21 cellular contexts compared by ENCODE assay signal in genomic region chr3:131075632-131076328, GRCh38. TPM values are rescaled to one million over a fixed set of nuclear protein-coding genes. Genes with fewer than 3 reads are reported as not detected.
DNase-seq lines count a peak whose midpoint lies in the region; ATAC-seq, FAIRE-seq and TF ChIP-seq lines count a peak whose summit lies in the region.
"Had no signal": no experiment of that assay in that cellular context is flagged by ENCODE, and none has a peak within 500 bp of the region (broad histone marks: within the 10 kb centered on the region; RNA-seq: fewer than 3 reads in every experiment).

No MANE protein-coding gene starts in this region.

- H3K4me1 ChIP-seq in KMS-11 (ENCODE audit: low read depth, poor library complexity, severe bottlenecking) = peaks cover 75% of the 10 kb centered on the region
- H3K4me1 ChIP-seq in H1 (replicated peaks in 1 of 4; ENCODE audit: control insufficient read depth in 3 of 4, insufficient read depth in 4 of 4, low read length in 3 of 4) = peaks cover 0 to 11% (median 6%) of the 10 kb centered on the region in 4 experiments

- no peak overlapping the region for H3K4me3 ChIP-seq in KMS-11 (IDR thresholded peaks at IDR 0.05; ENCODE audit: insufficient read depth, low read depth, low read length)
- no peak overlapping the region for H3K4me3 ChIP-seq in H1 (ENCODE audit: extremely low read depth in 1 of 4, insufficient read depth in 2 of 4, low read depth in 3 of 4, low read length in 4 of 4)
- H3K4me3 ChIP-seq: gastroesophageal sphincter, thoracic aorta had no signal

- H3K9me3 Mint-ChIP-seq in activated CD8-positive, alpha-beta memory T cell treated with anti-CD3 and anti-CD28 coated beads, Interleukin-2, amount 10 ng/mL, durations not matched to agents 7 days and 5 days (ENCODE audit: low read depth) = no peaks in the 10 kb centered on the region
- H3K9me3 Mint-ChIP-seq: activated CD4-positive, alpha-beta memory T cell treated with anti-CD3 and anti-CD28 coated beads for 36 hours; activated naive CD8-positive, alpha-beta T cell treated with anti-CD3 and anti-CD28 coated beads, Interleukin-2, amount 10 ng/mL, durations not matched to agents 7 days and 5 days; dendritic cell treated with granulocyte-macrophage colony-stimulating factor and Interleukin-4, amounts not matched to agents 40 ng/mL and 50 ng/mL, for 4 days; naive B cell had no signal

- H3K4me3 Mint-ChIP-seq in activated CD8-positive, alpha-beta memory T cell treated with anti-CD3 and anti-CD28 coated beads, Interleukin-2, amount 10 ng/mL, durations not matched to agents 7 days and 5 days = no peak overlapping the region
- H3K4me3 Mint-ChIP-seq: activated CD4-positive, alpha-beta memory T cell treated with anti-CD3 and anti-CD28 coated beads for 36 hours; activated naive CD8-positive, alpha-beta T cell treated with anti-CD3 and anti-CD28 coated beads, Interleukin-2, amount 10 ng/mL, durations not matched to agents 7 days and 5 days; dendritic cell treated with granulocyte-macrophage colony-stimulating factor and Interleukin-4, amounts not matched to agents 40 ng/mL and 50 ng/mL, for 4 days; naive B cell had no signal

- H3K4ac ChIP-seq in H1 (replicated peaks; ENCODE audit: insufficient read length, low read depth, low read length) = no peak overlapping the region

- no peak for TF ChIP-seq EP300 in H1 (IDR thresholded peaks at IDR 0.05; ENCODE audit: borderline replicate concordance in 1 of 2, low read depth in 2 of 2, low read length in 2 of 2)

- CTCF ChIA-PET in H1 (lab: Charles Lee; ENCODE audit: partially characterized antibody) = interaction anchor here (1.0 kb wide), 1 partner anchor 36 kb away, joined by 3 read pairs; no protein-coding TSS in a partner anchor
- CTCF ChIA-PET in activated CD8-positive, alpha-beta memory T cell treated with anti-CD3 and anti-CD28 coated beads, Interleukin-2, amount 10 ng/mL, durations not matched to agents 7 days and 5 days (lab: Charles Lee) = no interaction called here

- H4K8ac ChIP-seq in H1 (ENCODE audit: extremely low read depth, insufficient read depth, low read length) = no peak overlapping the region

- H4K20me1 ChIP-seq in KMS-11 (ENCODE audit: insufficient read depth) (no peaks in the 10 kb centered on the region), H1 (replicated peaks in 1 of 2; ENCODE audit: control insufficient read depth in 1 of 2, insufficient read depth in 2 of 2, low read length in 2 of 2) (no peaks in the 10 kb centered on the region)

- ATAC-seq in GM21515 (IDR thresholded peaks at IDR 0.05; ENCODE audit: unreplicated experiment) = peak; percentile 69
- ATAC-seq in activated CD8-positive, alpha-beta memory T cell treated with anti-CD3 and anti-CD28 coated beads, Interleukin-2, amount 10 ng/mL, durations not matched to agents 7 days and 5 days = no peak
- no peak for ATAC-seq in HG02840 (IDR thresholded peaks at IDR 0.05; ENCODE audit: low FRiP score, unreplicated experiment)
- no peak for ATAC-seq in HG03196 (IDR thresholded peaks at IDR 0.05; ENCODE audit: unreplicated experiment)
- ATAC-seq: gastroesophageal sphincter had no signal

- H2BK12ac ChIP-seq in H1 (ENCODE audit: low read depth, low read length) = peak overlapping the region; percentile 62; the same call in 1 of the 2 replicates

- no peak overlapping the region for H3K23ac ChIP-seq in H1 (ENCODE audit: insufficient read length)

- no peak overlapping the region for H2BK120ac ChIP-seq in H1 (replicated peaks; ENCODE audit: low read depth, low read length)

- no peaks in the 10 kb centered on the region for H3K36me3 Mint-ChIP-seq in activated CD8-positive, alpha-beta memory T cell treated with anti-CD3 and anti-CD28 coated beads, Interleukin-2, amount 10 ng/mL, durations not matched to agents 7 days and 5 days
- H3K36me3 Mint-ChIP-seq: activated CD4-positive, alpha-beta memory T cell treated with anti-CD3 and anti-CD28 coated beads for 36 hours; activated naive CD8-positive, alpha-beta T cell treated with anti-CD3 and anti-CD28 coated beads, Interleukin-2, amount 10 ng/mL, durations not matched to agents 7 days and 5 days; naive B cell had no signal

- H3K23me2 ChIP-seq in H1 (ENCODE audit: low read depth, low read length) = no peaks in the 10 kb centered on the region

- H3K36me3 ChIP-seq in KMS-11 (ENCODE audit: insufficient read depth) (no peaks in the 10 kb centered on the region), H1 (ENCODE audit: control insufficient read depth in 2 of 4, insufficient read depth in 4 of 4, low read length in 3 of 4) (no peaks in the 10 kb centered on the region)
- H3K36me3 ChIP-seq: gastroesophageal sphincter, thoracic aorta had no signal

- H3K9ac ChIP-seq in KMS-11 = peak overlapping the region; percentile 49; the same call in 1 of the 2 replicates
- no peak overlapping the region for H3K9ac ChIP-seq in H1 (replicated peaks in 1 of 4; ENCODE audit: extremely low read depth in 1 of 4, low read depth in 3 of 4, low read length in 3 of 4)

- FAIRE-seq in GM12891 (lab: Jason Lieb, UNC) (peak; percentile 40), H1 (lab: Jason Lieb, UNC) (no peak)

- no peaks in the 10 kb centered on the region for H3K9me3 ChIP-seq in H1 (ENCODE audit: insufficient read depth in 2 of 2, low read depth in 1 of 2, low read length in 1 of 2)
- H3K9me3 ChIP-seq: gastroesophageal sphincter, thoracic aorta had no signal

- no peak overlapping the region for H3K18ac ChIP-seq in H1 (ENCODE audit: extremely low read depth, low read length)

- H2AFZ ChIP-seq in KMS-11 (ENCODE audit: low read depth) (peak overlapping the region; percentile 39; the same call in 1 of the 2 replicates), H1 (ENCODE audit: low read length) (peak overlapping the region; percentile 6; the same call in 1 of the 2 replicates)

- H3K27me3 Mint-ChIP-seq in activated CD8-positive, alpha-beta memory T cell treated with anti-CD3 and anti-CD28 coated beads, Interleukin-2, amount 10 ng/mL, durations not matched to agents 7 days and 5 days = no peaks in the 10 kb centered on the region
- H3K27me3 Mint-ChIP-seq: activated CD4-positive, alpha-beta memory T cell treated with anti-CD3 and anti-CD28 coated beads for 36 hours; activated naive CD8-positive, alpha-beta T cell treated with anti-CD3 and anti-CD28 coated beads, Interleukin-2, amount 10 ng/mL, durations not matched to agents 7 days and 5 days; dendritic cell treated with granulocyte-macrophage colony-stimulating factor and Interleukin-4, amounts not matched to agents 40 ng/mL and 50 ng/mL, for 4 days; progenitor cell of endocrine pancreas had no signal

- peaks cover 15% of the 10 kb centered on the region for H3K4me1 Mint-ChIP-seq in activated CD8-positive, alpha-beta memory T cell treated with anti-CD3 and anti-CD28 coated beads, Interleukin-2, amount 10 ng/mL, durations not matched to agents 7 days and 5 days
- H3K4me1 Mint-ChIP-seq: naive B cell had no signal

- no peak for TF ChIP-seq CTCF in KMS-11 (conservative IDR thresholded peaks at IDR 0.05; ENCODE audit: low read depth, low read length)
- TF ChIP-seq CTCF in H1 (IDR thresholded peaks at IDR 0.05; ENCODE audit: control extremely low read depth in 1 of 3, insufficient read depth in 1 of 3, low read depth in 1 of 3, low read length in 3 of 3) = no peak

- H4K5ac ChIP-seq in H1 (ENCODE audit: insufficient read length, low read depth, low read length) = no peak overlapping the region

- H3K27me3 ChIP-seq in KMS-11 (ENCODE audit: insufficient read depth, low read depth) (no peaks in the 10 kb centered on the region), H1 (replicated peaks in 1 of 4; ENCODE audit: control insufficient read depth in 3 of 4, extremely low read depth in 1 of 4, insufficient read depth in 3 of 4, low read length in 3 of 4) (no peaks in the 10 kb centered on the region)
- H3K27me3 ChIP-seq: gastroesophageal sphincter had no signal

- H2BK5ac ChIP-seq in H1 (ENCODE audit: low read depth, low read length) = no peak overlapping the region; the same call in 1 of the 2 replicates

- no peak for TF ChIP-seq RAD21 in H1 (IDR thresholded peaks at IDR 0.05 in 1 of 2, conservative IDR thresholded peaks at IDR 0.05 in 1 of 2; ENCODE audit: low read depth in 2 of 2, low read length in 2 of 2)

- H2AK5ac ChIP-seq in H1 (ENCODE audit: low read depth, low read length) = no peak overlapping the region

- H3K14ac ChIP-seq in H1 (ENCODE audit: insufficient read length) = no peak overlapping the region

- H3K27ac ChIP-seq in KMS-11 (peak overlapping the region; percentile 85), H1 (ENCODE audit: low read depth, low read length) (no peak overlapping the region; the same call in 1 of the 2 replicates)
- H3K27ac ChIP-seq: gastroesophageal sphincter, RWPE1, thoracic aorta had no signal

- 64% methylated on average over 4 of the region's 4 CpGs; no CpG with 5 or more reads in 1 of the 2 experiments for WGBS in H1 (ENCODE audit: extremely low coverage in 1 of 2, insufficient coverage in 1 of 2, insufficient read length in 1 of 2, insufficient replicate concordance in 2 of 2, low coverage in 1 of 2, low lambda C conversion rate in 2 of 2, missing lambda C conversion rate in 1 of 2), 2 experiments

- DNase-seq in GM12891 (ENCODE audit: insufficient read length, low spot score) = no peak
- DNase-seq in H1 (ENCODE audit: low read depth in 1 of 2, low spot score in 2 of 2) = no peak
- no peak for DNase-seq in NCI-H345 (lab: John Stamatoyannopoulos, UW)
- DNase-seq in activated CD8-positive, alpha-beta memory T cell treated with anti-CD3 and anti-CD28 coated beads, Interleukin-2, amount 10 ng/mL, durations not matched to agents 7 days and 5 days = no peak
- DNase-seq: activated CD4-positive, alpha-beta memory T cell treated with anti-CD3 and anti-CD28 coated beads for 36 hours; activated naive CD8-positive, alpha-beta T cell treated with anti-CD3 and anti-CD28 coated beads, Interleukin-2, amount 10 ng/mL, durations not matched to agents 7 days and 5 days; activated T-cell treated with anti-CD3 and anti-CD28 coated beads, Interleukin-2, amount 50 U/mL, for 48 hours; naive B cell; NCI-H1092 treated with DMSO at 0.1 percent for 48 hours; NCI-H2171 treated with DMSO at 0.1 percent for 48 hours; NCI-H82; SW 1271 had no signal

- TF ChIP-seq POLR2A in GM12891 (IDR thresholded peaks at IDR 0.05; ENCODE audit: low read depth, low read length) = no peak
- no peak for TF ChIP-seq POLR2A in H1 (IDR thresholded peaks at IDR 0.05; ENCODE audit: control extremely low read depth in 1 of 2, low read depth in 2 of 2, low read length in 2 of 2)

- no peak overlapping the region for H3K56ac ChIP-seq in H1 (replicated peaks; ENCODE audit: insufficient read length, low read depth, low read length)

- H3K27ac Mint-ChIP-seq in activated CD8-positive, alpha-beta memory T cell treated with anti-CD3 and anti-CD28 coated beads, Interleukin-2, amount 10 ng/mL, durations not matched to agents 7 days and 5 days = no peak overlapping the region
- H3K27ac Mint-ChIP-seq: activated CD4-positive, alpha-beta memory T cell treated with anti-CD3 and anti-CD28 coated beads for 36 hours; activated naive CD8-positive, alpha-beta T cell treated with anti-CD3 and anti-CD28 coated beads, Interleukin-2, amount 10 ng/mL, durations not matched to agents 7 days and 5 days; dendritic cell treated with granulocyte-macrophage colony-stimulating factor and Interleukin-4, amounts not matched to agents 40 ng/mL and 50 ng/mL, for 4 days; naive B cell; progenitor cell of endocrine pancreas had no signal

- no peak overlapping the region for H2BK15ac ChIP-seq in H1 (ENCODE audit: low read length)

- peak overlapping the region; percentile 75 for H3K4me2 ChIP-seq in KMS-11
- H3K4me2 ChIP-seq in H1 (ENCODE audit: insufficient read depth in 1 of 2, low read depth in 2 of 2, low read length in 2 of 2) = no peak overlapping the region

- no peaks in the 10 kb centered on the region for H3K79me2 ChIP-seq in KMS-11 (ENCODE audit: insufficient read depth, low read depth)
- no peaks in the 10 kb centered on the region for H3K79me2 ChIP-seq in H1 (ENCODE audit: control insufficient read depth in 1 of 2, insufficient read depth in 2 of 2, low read length in 2 of 2)

- no peak overlapping the region for H4K91ac ChIP-seq in H1 (replicated peaks; ENCODE audit: insufficient read length, low read length)

- POLR2A ChIA-PET in H1 (lab: Charles Lee; ENCODE audit: partially characterized antibody) = no interaction called here

- no peaks in the 10 kb centered on the region for H3K79me1 ChIP-seq in H1 (ENCODE audit: low read depth, low read length)

- no peak overlapping the region for H2BK20ac ChIP-seq in H1 (ENCODE audit: low read length)

RNA-seq across cellular contexts. Expression of gene NEK11, which starts 49.1 kb away (rescaled TPM):
- 0.45 TPM for polyA plus RNA-seq in GM12891 (2012; ENCODE audit: low read depth, missing spikeins)
- total RNA-seq in H1 (2021; fragmentation: NEBNext Ultra II Directional; extraction: Animal tissue kit (Norgen Biotek cat#: 25700)) = 0.27 TPM in 1 of 2 replicates, not detected in the other
- 0.28 and 0.60 TPM in 2 replicates for polyA plus RNA-seq in H1 (2011; rRNA removed)
- polyA plus RNA-seq in H1 (2011; cell fraction: cytosol; rRNA removed) = 0.69 TPM
- 0.90 TPM for polyA plus RNA-seq in H1 (2011; cell fraction: nucleus; rRNA removed)
- polyA plus RNA-seq in H1 (2012, experiment 1 of 2) = 0.56 to 1.2 TPM (median 0.95 TPM) in 4 replicates
- polyA plus RNA-seq in H1 (2012, experiment 2 of 2) = 0.14 TPM
- polyA plus RNA-seq in H1 (2013, experiment 1 of 2) = 0.99 TPM
- 0.50 TPM for polyA plus RNA-seq in H1 (2013, experiment 2 of 2)
- 0.83 and 1.1 TPM in 2 replicates for polyA minus RNA-seq in H1 (2011; rRNA and poly(A)+ RNA removed)
- polyA minus RNA-seq in H1 (2011; cell fraction: cytosol; rRNA and poly(A)+ RNA removed) = 1.2 TPM
- 3.5 TPM for polyA minus RNA-seq in H1 (2011; cell fraction: nucleus; rRNA and poly(A)+ RNA removed)
- 1 to 10 TPM in 1 of 2 experiments, under 1 TPM in 1; 0.96 to 1.3 TPM for total RNA-seq in activated CD8-positive, alpha-beta memory T cell treated with anti-CD3 and anti-CD28 coated beads, Interleukin-2, amount 10 ng/mL, durations not matched to agents 7 days and 5 days

RNA-seq across cellular contexts. Expression of gene ASTE1, which starts 49.2 kb away (rescaled TPM):
- polyA plus RNA-seq in GM12891 (2012; ENCODE audit: low read depth, missing spikeins) = 3.8 TPM
- not detected in 2 replicates for total RNA-seq in H1 (2021; fragmentation: NEBNext Ultra II Directional; extraction: Animal tissue kit (Norgen Biotek cat#: 25700))
- polyA plus RNA-seq in H1 (2011; rRNA removed) = 4.4 and 6.4 TPM in 2 replicates
- polyA plus RNA-seq in H1 (2011; cell fraction: cytosol; rRNA removed) = 5.5 TPM
- polyA plus RNA-seq in H1 (2011; cell fraction: nucleus; rRNA removed) = 5.2 TPM
- 4.6 to 5.9 TPM (median 5.2 TPM) in 4 replicates for polyA plus RNA-seq in H1 (2012, experiment 1 of 2)
- polyA plus RNA-seq in H1 (2012, experiment 2 of 2) = 0.87 TPM
- polyA plus RNA-seq in H1 (2013, experiment 1 of 2) = 3.8 TPM
- 3.3 TPM for polyA plus RNA-seq in H1 (2013, experiment 2 of 2)
- polyA minus RNA-seq in H1 (2011; rRNA and poly(A)+ RNA removed) = 11.5 and 13.1 TPM in 2 replicates
- polyA minus RNA-seq in H1 (2011; cell fraction: cytosol; rRNA and poly(A)+ RNA removed) = 6.5 TPM
- 22.3 TPM for polyA minus RNA-seq in H1 (2011; cell fraction: nucleus; rRNA and poly(A)+ RNA removed)
- 10 to 100 TPM; 10.9 to 14.2 TPM for total RNA-seq in activated CD8-positive, alpha-beta memory T cell treated with anti-CD3 and anti-CD28 coated beads, Interleukin-2, amount 10 ng/mL, durations not matched to agents 7 days and 5 days

Comparison
In these comparisons a context has a peak if more than half of its experiments do, and no peak if none do; other contexts are left out.
1. RNA of gene ASTE1, which starts 49.2 kb away (total RNA-seq): 10.9 to 14.2 TPM in activated CD8-positive, alpha-beta memory T cell treated with anti-CD3 and anti-CD28 coated beads, Interleukin-2, amount 10 ng/mL, durations not matched to agents 7 days and 5 days; not detected in H1; every median in the first group is over 10 times any median in the second.